In the genomic region with DNA sequence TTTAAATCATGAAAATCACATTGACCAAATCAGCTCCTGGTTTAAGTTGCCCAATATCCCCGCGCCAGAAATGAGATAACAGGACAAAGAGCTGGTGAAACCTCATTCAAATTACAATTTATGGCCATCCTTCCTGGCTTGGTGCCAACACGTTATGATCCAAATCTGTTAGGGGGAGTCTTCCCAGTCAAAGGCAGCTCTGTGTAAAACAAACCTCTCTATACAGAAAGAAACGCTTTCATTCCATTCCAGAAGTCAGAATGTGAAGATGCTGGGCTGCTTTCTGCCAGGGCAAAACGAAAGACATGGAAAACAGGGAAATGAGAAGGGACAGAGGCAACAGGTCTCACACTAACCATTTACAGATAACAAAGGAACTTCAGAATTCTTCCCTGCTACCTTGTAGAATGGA, we compare ENCODE assay signal across 13 cellular contexts. TPM values are rescaled to one million over a fixed set of nuclear protein-coding genes. Genes with fewer than 3 reads are reported as not detected.
DNase-seq lines count a peak whose midpoint lies in the region; ATAC-seq and TF ChIP-seq lines count a peak whose summit lies in the region.
"Had no signal": no experiment of that assay in that cellular context is flagged by ENCODE, and none has a peak within 500 bp of the region (broad histone marks: within the 10 kb centered on the region; RNA-seq: fewer than 3 reads in every experiment).

No MANE protein-coding gene starts in this region.

- H3K27me3 Mint-ChIP-seq in activated CD8-positive, alpha-beta T cell treated with anti-CD3 and anti-CD28 coated beads, Interleukin-2, amount 10 ng/mL, durations not matched to agents 7 days and 5 days (ENCODE audit: low read depth), result no peaks in the 10 kb centered on the region
- H3K27me3 Mint-ChIP-seq in activated CD8-positive, alpha-beta T cell treated with anti-CD3 and anti-CD28 coated beads for 36 hours, result no peaks in the 10 kb centered on the region
- H3K27me3 Mint-ChIP-seq: stimulated activated memory B cell treated with anti-CD40 and anti-IgM and Interleukin-4, amounts not matched to agents 10 μg/mL and 1 μg/mL and 100 μg/mL, for 72 hours had no signal

- H3K9me3 Mint-ChIP-seq in activated CD8-positive, alpha-beta T cell treated with anti-CD3 and anti-CD28 coated beads, Interleukin-2, amount 10 ng/mL, durations not matched to agents 7 days and 5 days (ENCODE audit: insufficient read depth), result no peaks in the 10 kb centered on the region
- no peaks in the 10 kb centered on the region for H3K9me3 Mint-ChIP-seq in activated CD8-positive, alpha-beta T cell treated with anti-CD3 and anti-CD28 coated beads for 36 hours
- H3K9me3 Mint-ChIP-seq: stimulated activated memory B cell treated with anti-CD40 and anti-IgM and Interleukin-4, amounts not matched to agents 10 μg/mL and 1 μg/mL and 100 μg/mL, for 72 hours had no signal

- H3K27ac ChIP-seq in coronary artery, result no peak overlapping the region
- H3K27ac ChIP-seq: heart right ventricle had no signal

- H3K27ac Mint-ChIP-seq in activated CD8-positive, alpha-beta T cell treated with anti-CD3 and anti-CD28 coated beads, Interleukin-2, amount 10 ng/mL, durations not matched to agents 7 days and 5 days, result peak overlapping the region; percentile 74
- H3K27ac Mint-ChIP-seq in activated CD8-positive, alpha-beta T cell treated with anti-CD3 and anti-CD28 coated beads for 36 hours, result no peak overlapping the region
- H3K27ac Mint-ChIP-seq: stimulated activated memory B cell treated with anti-CD40 and anti-IgM and Interleukin-4, amounts not matched to agents 10 μg/mL and 1 μg/mL and 100 μg/mL, for 72 hours had no signal

- H3K36me3 Mint-ChIP-seq in activated CD8-positive, alpha-beta T cell treated with anti-CD3 and anti-CD28 coated beads, Interleukin-2, amount 10 ng/mL, durations not matched to agents 7 days and 5 days (ENCODE audit: low read depth), result peaks cover 6% of the 10 kb centered on the region
- no peaks in the 10 kb centered on the region for H3K36me3 Mint-ChIP-seq in activated CD8-positive, alpha-beta T cell treated with anti-CD3 and anti-CD28 coated beads for 36 hours (ENCODE audit: low read depth)
- H3K36me3 Mint-ChIP-seq: stimulated activated memory B cell treated with anti-CD40 and anti-IgM and Interleukin-4, amounts not matched to agents 10 μg/mL and 1 μg/mL and 100 μg/mL, for 72 hours had no signal

- DNase-seq in activated CD8-positive, alpha-beta T cell treated with anti-CD3 and anti-CD28 coated beads, Interleukin-2, amount 10 ng/mL, durations not matched to agents 7 days and 5 days, result no peak
- DNase-seq in activated CD8-positive, alpha-beta T cell treated with anti-CD3 and anti-CD28 coated beads for 36 hours, result no peak
- DNase-seq in NCI-H2171 treated with DMSO at 0.1 percent for 48 hours (lab: John Stamatoyannopoulos, UW) (peak; percentile 45), coronary artery (ENCODE audit: low spot score) (peak; percentile 26), sciatic nerve (ENCODE audit: low spot score) (no peak), amniotic stem cell (lab: John Stamatoyannopoulos, UW) (no peak), GM10248 (ENCODE audit: extremely low spot score) (no peak)
- DNase-seq: AML-193, heart right ventricle, NCI-H510A, spleen had no signal

- peak; percentile 16 for ATAC-seq in activated CD8-positive, alpha-beta T cell treated with anti-CD3 and anti-CD28 coated beads, Interleukin-2, amount 10 ng/mL, durations not matched to agents 7 days and 5 days
- no peak for ATAC-seq in activated CD8-positive, alpha-beta T cell treated with anti-CD3 and anti-CD28 coated beads for 36 hours
- ATAC-seq in sciatic nerve, result peak; percentile 65
- ATAC-seq in GM18858 (IDR thresholded peaks at IDR 0.05; ENCODE audit: unreplicated experiment), result no peak
- ATAC-seq: heart right ventricle; stimulated activated memory B cell treated with anti-CD40 and anti-IgM and Interleukin-4, amounts not matched to agents 10 μg/mL and 1 μg/mL and 100 μg/mL, for 72 hours had no signal

- peaks cover 65% of the 10 kb centered on the region for H3K4me1 Mint-ChIP-seq in activated CD8-positive, alpha-beta T cell treated with anti-CD3 and anti-CD28 coated beads, Interleukin-2, amount 10 ng/mL, durations not matched to agents 7 days and 5 days (ENCODE audit: low read depth)
- peaks cover 48% of the 10 kb centered on the region for H3K4me1 Mint-ChIP-seq in activated CD8-positive, alpha-beta T cell treated with anti-CD3 and anti-CD28 coated beads for 36 hours (ENCODE audit: low read depth)
- H3K4me1 Mint-ChIP-seq: stimulated activated memory B cell treated with anti-CD40 and anti-IgM and Interleukin-4, amounts not matched to agents 10 μg/mL and 1 μg/mL and 100 μg/mL, for 72 hours had no signal

- CTCF ChIA-PET in activated CD8-positive, alpha-beta T cell treated with anti-CD3 and anti-CD28 coated beads, Interleukin-2, amount 10 ng/mL, durations not matched to agents 7 days and 5 days (lab: Charles Lee), result interaction anchor here (1.0 to 1.6 kb wide), 4 partner anchors 37 to 183 kb away, joined by 3 to 4 read pairs (median 4); no protein-coding TSS in a partner anchor
- CTCF ChIA-PET in activated CD8-positive, alpha-beta T cell treated with anti-CD3 and anti-CD28 coated beads for 36 hours (lab: Charles Lee), result interaction anchor here (1.1 to 1.3 kb wide), 2 partner anchors 34 to 55 kb away, joined by 3 read pairs; no protein-coding TSS in a partner anchor
- CTCF ChIA-PET in GM10248 (lab: Yijun Ruan, JAX), result no interaction called here

- no peak overlapping the region for H3K4me3 ChIP-seq in coronary artery
- H3K4me3 ChIP-seq: heart right ventricle, spleen had no signal

- no peak for TF ChIP-seq CTCF in activated CD8-positive, alpha-beta T cell treated with anti-CD3 and anti-CD28 coated beads for 36 hours (IDR thresholded peaks at IDR 0.05)
- TF ChIP-seq CTCF in coronary artery (IDR thresholded peaks at IDR 0.05), result no peak
- TF ChIP-seq CTCF in GM10248 (IDR thresholded peaks at IDR 0.05; ENCODE audit: control extremely low read depth, extremely low read depth, low read depth, missing control alignments), result no peak

- intact Hi-C loops in activated CD8-positive, alpha-beta T cell treated with anti-CD3 and anti-CD28 coated beads for 36 hours (cut with micrococcal nuclease), result loop anchor here (5.0 kb wide), 1 partner anchor 35 kb away; no protein-coding TSS in a partner anchor
- intact Hi-C loops in sciatic nerve (cut with DNase I), result no loop called here

- H3K4me3 Mint-ChIP-seq in activated CD8-positive, alpha-beta T cell treated with anti-CD3 and anti-CD28 coated beads, Interleukin-2, amount 10 ng/mL, durations not matched to agents 7 days and 5 days, result peak overlapping the region; percentile 37
- H3K4me3 Mint-ChIP-seq in activated CD8-positive, alpha-beta T cell treated with anti-CD3 and anti-CD28 coated beads for 36 hours, result no peak overlapping the region
- H3K4me3 Mint-ChIP-seq: stimulated activated memory B cell treated with anti-CD40 and anti-IgM and Interleukin-4, amounts not matched to agents 10 μg/mL and 1 μg/mL and 100 μg/mL, for 72 hours had no signal

- POLR2A ChIA-PET in activated CD8-positive, alpha-beta T cell treated with anti-CD3 and anti-CD28 coated beads, Interleukin-2, amount 10 ng/mL, durations not matched to agents 7 days and 5 days (lab: Charles Lee), result interaction anchor here (0.8 to 1.4 kb wide), 2 partner anchors 49 to 62 kb away, joined by 3 to 4 read pairs; no protein-coding TSS in a partner anchor
- POLR2A ChIA-PET in activated CD8-positive, alpha-beta T cell treated with anti-CD3 and anti-CD28 coated beads for 36 hours (lab: Charles Lee), result no interaction called here
- POLR2A ChIA-PET in GM10248 (lab: Yijun Ruan, JAX), result no interaction called here

RNA-seq across cellular contexts. Expression of a gene that starts 53.5 kb away (rescaled TPM):
- 10 to 100 TPM; 41.5 to 46.9 TPM for total RNA-seq in activated CD8-positive, alpha-beta T cell treated with anti-CD3 and anti-CD28 coated beads, Interleukin-2, amount 10 ng/mL, durations not matched to agents 7 days and 5 days
- total RNA-seq in activated CD8-positive, alpha-beta T cell treated with anti-CD3 and anti-CD28 coated beads for 36 hours, result 10 to 100 TPM; 34.9 to 38.5 TPM
- 40.2 TPM for total RNA-seq in sciatic nerve

Comparison
In these comparisons a context has a peak if more than half of its experiments do, and no peak if none do; other contexts are left out.
1. ATAC-seq: peak in activated CD8-positive, alpha-beta T cell treated with anti-CD3 and anti-CD28 coated beads, Interleukin-2, amount 10 ng/mL, durations not matched to agents 7 days and 5 days (single experiment) and sciatic nerve (single experiment); none in activated CD8-positive, alpha-beta T cell treated with anti-CD3 and anti-CD28 coated beads for 36 hours (single experiment) and GM18858 (single experiment).
2. DNase-seq: peak in NCI-H2171 treated with DMSO at 0.1 percent for 48 hours (single experiment) and coronary artery (single experiment); none in activated CD8-positive, alpha-beta T cell treated with anti-CD3 and anti-CD28 coated beads, Interleukin-2, amount 10 ng/mL, durations not matched to agents 7 days and 5 days (single experiment), activated CD8-positive, alpha-beta T cell treated with anti-CD3 and anti-CD28 coated beads for 36 hours (single experiment), sciatic nerve (single experiment), amniotic stem cell (single experiment) and GM10248 (single experiment).